In genomic region chr16:1677339-1677738, GRCh38 we compare ENCODE assay signal across 7 cellular contexts. TPM values are rescaled to one million over a fixed set of nuclear protein-coding genes. Genes with fewer than 3 reads are reported as not detected.
DNase-seq lines count a peak whose midpoint lies in the region; FAIRE-seq and TF ChIP-seq lines count a peak whose summit lies in the region.

No MANE protein-coding gene starts in this region.

- H3K4me3 ChIP-seq in HAP-1 (peak overlapping the region; percentile 58), endothelial cell of umbilical vein (replicated peaks in 1 of 3; ENCODE audit: insufficient read depth in 1 of 3, low read depth in 1 of 3, low read length in 3 of 3) (no peak overlapping the region), skeletal muscle satellite cell (ENCODE audit: low read length) (no peak overlapping the region)

- CTCF ChIA-PET in endothelial cell of umbilical vein (lab: Charles Lee): interaction anchor here (0.8 to 5.9 kb wide), 3 partner anchors 23 to 105 kb away, joined by 3 to 52 read pairs (median 3); partner anchors contain the start of genes MAPK8IP3, NUBP2 and SPSB3

- H3K9me3 ChIP-seq in HAP-1 (no peaks in the 10 kb centered on the region), endothelial cell of umbilical vein (replicated peaks; ENCODE audit: control insufficient read depth, insufficient read depth, low read length) (no peaks in the 10 kb centered on the region), skeletal muscle satellite cell (replicated peaks; ENCODE audit: low read length) (no peaks in the 10 kb centered on the region)

- H4K20me1 ChIP-seq in endothelial cell of umbilical vein (replicated peaks; ENCODE audit: control insufficient read depth, extremely low read depth, insufficient read depth, low read length): no peaks in the 10 kb centered on the region

- H3K4me2 ChIP-seq in endothelial cell of umbilical vein (ENCODE audit: insufficient read depth, low read length) (peak overlapping the region; percentile 71), skeletal muscle satellite cell (ENCODE audit: low read length) (peak overlapping the region; percentile 99)

- H3K9ac ChIP-seq in endothelial cell of umbilical vein (replicated peaks; ENCODE audit: extremely low read depth, insufficient read depth, low read length) (no peak overlapping the region), skeletal muscle satellite cell (ENCODE audit: low read depth, low read length) (no peak overlapping the region)

- H3K27me3 ChIP-seq in HAP-1 (ENCODE audit: low read depth): no peaks in the 10 kb centered on the region
- H3K27me3 ChIP-seq in endothelial cell of umbilical vein (ENCODE audit: control insufficient read depth in 2 of 2, insufficient read depth in 2 of 2, low read length in 2 of 2): no peaks in the 10 kb centered on the region
- no peaks in the 10 kb centered on the region for H3K27me3 ChIP-seq in skeletal muscle satellite cell (ENCODE audit: control insufficient read depth, insufficient read depth, low read length)

- POLR2A ChIA-PET in endothelial cell of umbilical vein (lab: Charles Lee): interaction anchor here (0.5 to 1.2 kb wide), 3 partner anchors 28 to 106 kb away, joined by 3 to 14 read pairs (median 4); partner anchors contain the start of genes MAPK8IP3 and NUBP2

- H3K9me1 ChIP-seq in endothelial cell of umbilical vein (replicated peaks; ENCODE audit: control insufficient read depth, extremely low read depth, insufficient read depth, low read length): no peaks in the 10 kb centered on the region

- H3K27ac ChIP-seq in endothelial cell of umbilical vein (ENCODE audit: insufficient read depth, low read depth, low read length): no peak overlapping the region

- no TSS peak for BruUV-seq in endothelial cell of umbilical vein (replicated peaks; lab: Mats Ljungman, UMichigan)

- DNase-seq in HAP-1 (ENCODE audit: low spot score in 2 of 2) (no peak), RPMI8226 (peak; percentile 31), endothelial cell of umbilical vein (ENCODE audit: low read depth, low spot score) (no peak), midbrain (lab: John Stamatoyannopoulos, UW) (no peak), DMS53 treated with DMSO at 0.1 percent for 48 hours (lab: John Stamatoyannopoulos, UW; ENCODE audit: unreplicated experiment) (no peak), NCI-H2029 treated with DMSO at 0.1 percent for 48 hours (lab: John Stamatoyannopoulos, UW) (no peak)

- no peak for FAIRE-seq in endothelial cell of umbilical vein (lab: Jason Lieb, UNC)

- dilution Hi-C loops in endothelial cell of umbilical vein (cut with MboI; ENCODE audit: extremely low pct_ligation_motif_present, low sequenced_read_pairs): no loop called here

- TF ChIP-seq POLR2A in endothelial cell of umbilical vein (IDR thresholded peaks at IDR 0.05; ENCODE audit: low read depth, low read length): no peak

- in situ Hi-C loops in HAP-1 (cut with MboI; ENCODE audit: low sequenced_read_pairs): no loop called here

- peaks cover 39% of the 10 kb centered on the region for H3K79me2 ChIP-seq in endothelial cell of umbilical vein (ENCODE audit: control insufficient read depth, insufficient read depth, low read length)

- no peak for TF ChIP-seq CTCF in endothelial cell of umbilical vein (IDR thresholded peaks at IDR 0.05; ENCODE audit: extremely low read depth in 1 of 2, insufficient read depth in 1 of 2, low read depth in 1 of 2, low read length in 2 of 2)

- H3K36me3 ChIP-seq in HAP-1 (replicated peaks) (peaks cover 36% of the 10 kb centered on the region), endothelial cell of umbilical vein (ENCODE audit: control insufficient read depth in 2 of 2, extremely low read depth in 1 of 2, insufficient read depth in 2 of 2, low read length in 2 of 2) (peaks cover 4 to 25% of the 10 kb centered on the region in 2 experiments), skeletal muscle satellite cell (ENCODE audit: insufficient read depth, low read length) (peaks cover 46% of the 10 kb centered on the region)

- intact Hi-C loops in endothelial cell of umbilical vein (cut with micrococcal nuclease): no loop called here

- H2AFZ ChIP-seq in endothelial cell of umbilical vein (ENCODE audit: low read depth, low read length): no peak overlapping the region

- H3K4me1 ChIP-seq in HAP-1 (peaks cover 20% of the 10 kb centered on the region), endothelial cell of umbilical vein (ENCODE audit: control insufficient read depth, extremely low read depth, insufficient read depth, low read length) (peaks cover 12% of the 10 kb centered on the region), skeletal muscle satellite cell (ENCODE audit: control insufficient read depth, insufficient read depth, low read length) (peaks cover 15% of the 10 kb centered on the region)

TF ChIP-seq in endothelial cell of umbilical vein, 7 proteins besides CTCF, POLR2A, EP300 and RAD21:
- no peak for TF ChIP-seq EZH2 (IDR thresholded peaks at IDR 0.05; ENCODE audit: borderline replicate concordance, low read depth, low read length, severe bottlenecking)
- no peak for TF ChIP-seq FOS (IDR thresholded peaks at IDR 0.05; ENCODE audit: borderline replicate concordance, insufficient read depth, low read length)
- no peak for TF ChIP-seq JUN (IDR thresholded peaks at IDR 0.05; ENCODE audit: borderline replicate concordance, insufficient read depth, insufficient read length, low read depth)
- TF ChIP-seq MYC (IDR thresholded peaks at IDR 0.05; ENCODE audit: low read depth, low read length): no peak
- no peak for TF ChIP-seq GATA2 (IDR thresholded peaks at IDR 0.05; ENCODE audit: insufficient read depth, insufficient read length, low read depth, low read length)
- no peak for TF ChIP-seq MAX (IDR thresholded peaks at IDR 0.05; ENCODE audit: insufficient read depth, insufficient read length)
- no peak for TF ChIP-seq POLR2AphosphoS5 (IDR thresholded peaks at IDR 0.05; ENCODE audit: insufficient read depth, low read depth, low read length)

RNA-seq across cellular contexts. Expression of gene JPT2, which starts 0.7 kb away (rescaled TPM):
- total RNA-seq in endothelial cell of umbilical vein: 86.5 and 93.3 TPM in 2 replicates
- 30.4 and 35.8 TPM in 2 replicates for polyA plus RNA-seq in endothelial cell of umbilical vein
- 50.7 and 68.0 TPM in 2 replicates for polyA plus RNA-seq in endothelial cell of umbilical vein (2011; cell fraction: cytosol; rRNA removed)
- polyA plus RNA-seq in endothelial cell of umbilical vein (2011; cell fraction: nucleus; rRNA removed): 33.7 and 41.3 TPM in 2 replicates
- 60.2 and 62.2 TPM in 2 replicates for polyA plus RNA-seq in endothelial cell of umbilical vein (2012)
- polyA minus RNA-seq in endothelial cell of umbilical vein: 48.3 and 54.0 TPM in 2 replicates
- polyA minus RNA-seq in endothelial cell of umbilical vein (2011; cell fraction: cytosol; rRNA and poly(A)+ RNA removed): 35.0 TPM
- 13.1 and 24.5 TPM in 2 replicates for polyA minus RNA-seq in endothelial cell of umbilical vein (2011; cell fraction: nucleus; rRNA and poly(A)+ RNA removed)
- total RNA-seq in skeletal muscle satellite cell (2012; rRNA removed): 34.7 and 45.2 TPM in 2 replicates

RNA-seq across cellular contexts. Expression of gene MAPK8IP3, which starts 28.7 kb away (rescaled TPM):
- 92.2 and 95.0 TPM in 2 replicates for total RNA-seq in endothelial cell of umbilical vein
- polyA plus RNA-seq in endothelial cell of umbilical vein: 40.7 and 48.6 TPM in 2 replicates
- 6.7 and 14.3 TPM in 2 replicates for polyA plus RNA-seq in endothelial cell of umbilical vein (2011; cell fraction: cytosol; rRNA removed)
- 396 and 440 TPM in 2 replicates for polyA plus RNA-seq in endothelial cell of umbilical vein (2011; cell fraction: nucleus; rRNA removed)
- 41.3 and 78.8 TPM in 2 replicates for polyA plus RNA-seq in endothelial cell of umbilical vein (2012)
- polyA minus RNA-seq in endothelial cell of umbilical vein: 46.6 and 91.8 TPM in 2 replicates
- polyA minus RNA-seq in endothelial cell of umbilical vein (2011; cell fraction: cytosol; rRNA and poly(A)+ RNA removed): 6.8 TPM
- 103 and 162 TPM in 2 replicates for polyA minus RNA-seq in endothelial cell of umbilical vein (2011; cell fraction: nucleus; rRNA and poly(A)+ RNA removed)
- total RNA-seq in skeletal muscle satellite cell (2012; rRNA removed): 37.3 and 37.4 TPM in 2 replicates
